ENCODE assay signal across 13 cellular contexts in genomic region chr1:214009613-214010550, GRCh38. TPM values are rescaled to one million over a fixed set of nuclear protein-coding genes. Genes with fewer than 3 reads are reported as not detected.
A peak's percentile ranks its signal among the peaks of the same experiment; 100 is the strongest.
DNase-seq lines count a peak whose midpoint lies in the region; ATAC-seq and TF ChIP-seq lines count a peak whose summit lies in the region.
"Had no signal": no experiment of that assay in that cellular context is flagged by ENCODE, and none has a peak within 500 bp of the region (broad histone marks: within the 10 kb centered on the region; RNA-seq: fewer than 3 reads in every experiment).

No MANE protein-coding gene starts in this region.

- WGBS in heart left ventricle, 4 donors = 31 to 45% (median 35%) methylated on average over 10 of the region's 10 CpGs

- peak overlapping the region; percentile 3 for H3K4me3 Mint-ChIP-seq in nephron progenitor cell
- no peak overlapping the region for H3K4me3 Mint-ChIP-seq in activated naive CD4-positive, alpha-beta T cell treated with anti-CD3 and anti-CD28 coated beads, Interleukin-2, amount 10 ng/mL, durations not matched to agents 7 days and 5 days

- H3K4me3 ChIP-seq in heart left ventricle = no peak overlapping the region
- H3K4me3 ChIP-seq in dorsolateral prefrontal cortex = peak overlapping the region in 35 of 59 donors; percentile 1 to 44 (median 21)

- peak overlapping the region in 9 of 12 donors; percentile 10 to 51 (median 38) for H3K27ac ChIP-seq in heart left ventricle
- peak overlapping the region; percentile 10 to 96 (median 86) for H3K27ac ChIP-seq in dorsolateral prefrontal cortex

- H3K36me3 ChIP-seq in heart left ventricle = peaks cover 0 to 17% (median 2%) of the 10 kb centered on the region in 9 donors

- peaks cover 0 to 57% (median 5%) of the 10 kb centered on the region in 12 donors for H3K4me1 ChIP-seq in heart left ventricle

- TF ChIP-seq POLR2A in heart left ventricle (IDR thresholded peaks at IDR 0.05) = no peak

- H3K36me3 Mint-ChIP-seq in nephron progenitor cell (ENCODE audit: low read depth) = peaks cover 84% of the 10 kb centered on the region
- H3K36me3 Mint-ChIP-seq in activated naive CD4-positive, alpha-beta T cell treated with anti-CD3 and anti-CD28 coated beads, Interleukin-2, amount 10 ng/mL, durations not matched to agents 7 days and 5 days = no peaks in the 10 kb centered on the region

- peaks cover 12% of the 10 kb centered on the region for H3K9me3 Mint-ChIP-seq in nephron progenitor cell
- no peaks in the 10 kb centered on the region for H3K9me3 Mint-ChIP-seq in activated naive CD4-positive, alpha-beta T cell treated with anti-CD3 and anti-CD28 coated beads, Interleukin-2, amount 10 ng/mL, durations not matched to agents 7 days and 5 days

- peaks cover 68% of the 10 kb centered on the region for H3K4me1 Mint-ChIP-seq in nephron progenitor cell
- no peaks in the 10 kb centered on the region for H3K4me1 Mint-ChIP-seq in activated naive CD4-positive, alpha-beta T cell treated with anti-CD3 and anti-CD28 coated beads, Interleukin-2, amount 10 ng/mL, durations not matched to agents 7 days and 5 days

- TF ChIP-seq CTCF in heart left ventricle (IDR thresholded peaks at IDR 0.05) (no peak), dorsolateral prefrontal cortex (IDR thresholded peaks at IDR 0.05 in 54 of 56, conservative IDR thresholded peaks at IDR 0.05 in 2 of 56; ENCODE audit: low read depth in 1 of 56, partially characterized antibody in 56 of 56) (no peak), nephron progenitor cell (IDR thresholded peaks at IDR 0.05) (no peak)

- H3K27me3 ChIP-seq in heart left ventricle = no peaks in the 10 kb centered on the region
- peaks cover 0 to 6% (median 0%) of the 10 kb centered on the region in 45 donors for H3K27me3 ChIP-seq in dorsolateral prefrontal cortex

- intact Hi-C loops in heart left ventricle (cut with DNase I) = no loop called here
- intact Hi-C loops in left cardiac atrium (cut with DNase I) = no loop called here
- intact Hi-C loops in dorsolateral prefrontal cortex (cut with DNase I) = no loop called here

- CTCF ChIA-PET in activated naive CD4-positive, alpha-beta T cell treated with anti-CD3 and anti-CD28 coated beads, Interleukin-2, amount 10 ng/mL, durations not matched to agents 7 days and 5 days (lab: Charles Lee) = no interaction called here

- H3K27ac Mint-ChIP-seq in nephron progenitor cell = peak overlapping the region; percentile 49
- H3K27ac Mint-ChIP-seq in activated naive CD4-positive, alpha-beta T cell treated with anti-CD3 and anti-CD28 coated beads, Interleukin-2, amount 10 ng/mL, durations not matched to agents 7 days and 5 days = no peak overlapping the region

- ATAC-seq in heart left ventricle (no peak), left cardiac atrium (no peak)
- ATAC-seq: PC-3 had no signal

- DNase-seq in heart left ventricle (no peak), left cardiac atrium (no peak), dorsolateral prefrontal cortex (no peak), nephron progenitor cell (no peak), HCEC 1CT (no peak), NCI-H226 (no peak), mesenteric fat pad (ENCODE audit: low spot score) (no peak)
- no peak for DNase-seq in activated naive CD4-positive, alpha-beta T cell treated with anti-CD3 and anti-CD28 coated beads, Interleukin-2, amount 10 ng/mL, durations not matched to agents 7 days and 5 days
- DNase-seq: H7, IMR-90, NCI-H187 treated with DMSO at 0.1 percent for 48 hours, PC-3 had no signal

- no peaks in the 10 kb centered on the region for H3K27me3 Mint-ChIP-seq in nephron progenitor cell (ENCODE audit: low read depth, poor library complexity)
- H3K27me3 Mint-ChIP-seq in activated naive CD4-positive, alpha-beta T cell treated with anti-CD3 and anti-CD28 coated beads, Interleukin-2, amount 10 ng/mL, durations not matched to agents 7 days and 5 days = no peaks in the 10 kb centered on the region

- no peaks in the 10 kb centered on the region for H3K9me3 ChIP-seq in heart left ventricle

RNA-seq across cellular contexts. Expression of gene PROX1, which starts 22.1 kb away (rescaled TPM):
- total RNA-seq in heart left ventricle = 100 to 1,000 TPM in 4 of 9 donors, 10 to 100 TPM in 5; 44.6 to 145 (median 96.4) TPM
- 1 to 10 TPM; 6.9 to 9.8 TPM for polyA plus RNA-seq in heart left ventricle
- 10 to 100 TPM; 59.5 to 77.9 TPM for total RNA-seq in left cardiac atrium
- total RNA-seq in dorsolateral prefrontal cortex = 100 to 1,000 TPM in 1 of 120 experiments, 10 to 100 TPM in 119; 15.7 to 146 (median 33.4) TPM
- 4.1 TPM for total RNA-seq in mesenteric fat pad
- total RNA-seq: A172, PC-3 had no signal

Comparison
In these comparisons a context has a peak if more than half of its experiments do, and no peak if none do; other contexts are left out.
1. H3K4me3 ChIP-seq: peak in dorsolateral prefrontal cortex (35 of 59); none in heart left ventricle (0 of 12).